Comparison of ENCODE assay signal across 9 cellular contexts in genomic region chr16:84970447-84971127, GRCh38. TPM values are rescaled to one million over a fixed set of nuclear protein-coding genes. Genes with fewer than 3 reads are reported as not detected.
DNase-seq lines count a peak whose midpoint lies in the region; ATAC-seq, FAIRE-seq and TF ChIP-seq lines count a peak whose summit lies in the region.
"Had no signal": no experiment of that assay in that cellular context is flagged by ENCODE, and none has a peak within 500 bp of the region (broad histone marks: within the 10 kb centered on the region; RNA-seq: fewer than 3 reads in every experiment).

No MANE protein-coding gene starts in this region.

- H2AFZ ChIP-seq in endothelial cell of umbilical vein (ENCODE audit: low read depth, low read length), result no peak overlapping the region

- TF ChIP-seq CTCF in endothelial cell of umbilical vein (IDR thresholded peaks at IDR 0.05; ENCODE audit: extremely low read depth in 1 of 2, insufficient read depth in 1 of 2, low read depth in 1 of 2, low read length in 2 of 2), result peak; percentile 86 to 90

- H4K20me1 ChIP-seq in endothelial cell of umbilical vein (replicated peaks; ENCODE audit: control insufficient read depth, extremely low read depth, insufficient read depth, low read length), result no peaks in the 10 kb centered on the region

- TF ChIP-seq POLR2A in endothelial cell of umbilical vein (IDR thresholded peaks at IDR 0.05; ENCODE audit: low read depth, low read length), result no peak

- H3K4me1 ChIP-seq in endothelial cell of umbilical vein (ENCODE audit: control insufficient read depth, extremely low read depth, insufficient read depth, low read length), result no peaks in the 10 kb centered on the region

- no peaks in the 10 kb centered on the region for H3K27me3 ChIP-seq in endothelial cell of umbilical vein (ENCODE audit: control insufficient read depth in 2 of 2, insufficient read depth in 2 of 2, low read length in 2 of 2)

- intact Hi-C loops in endothelial cell of umbilical vein (cut with micrococcal nuclease), result loop anchor here (1.0 kb wide), 3 partner anchors 45 to 348 kb away; no protein-coding TSS in a partner anchor

- peaks cover 2 to 5% of the 10 kb centered on the region in 2 experiments for H3K36me3 ChIP-seq in endothelial cell of umbilical vein (ENCODE audit: control insufficient read depth in 2 of 2, extremely low read depth in 1 of 2, insufficient read depth in 2 of 2, low read length in 2 of 2)

- H3K27ac ChIP-seq in endothelial cell of umbilical vein (ENCODE audit: insufficient read depth, low read depth, low read length), result no peak overlapping the region

- no peak overlapping the region for H3K4me3 ChIP-seq in endothelial cell of umbilical vein (replicated peaks in 1 of 3; ENCODE audit: insufficient read depth in 1 of 3, low read depth in 1 of 3, low read length in 3 of 3)

- BruUV-seq in endothelial cell of umbilical vein (replicated peaks; lab: Mats Ljungman, UMichigan), result no TSS peak

- CTCF ChIA-PET in endothelial cell of umbilical vein (lab: Charles Lee), result interaction anchor here (0.6 to 10.0 kb wide), 65 partner anchors 8 to 475 kb away, joined by 3 to 361 read pairs (median 7); partner anchors contain the start of genes CRISPLD2, KIAA0513, KLHL36 and ZDHHC7

- DNase-seq in GM03348 (ENCODE audit: low spot score) (peak; percentile 84), NOMO-1 treated with DMSO at 0.1 percent for 48 hours (lab: John Stamatoyannopoulos, UW; ENCODE audit: unreplicated experiment) (peak; percentile 49), endothelial cell of umbilical vein (ENCODE audit: low read depth, low spot score) (peak; percentile 70), midbrain (lab: John Stamatoyannopoulos, UW) (peak; percentile 78)
- DNase-seq in activated CD8-positive, alpha-beta memory T cell treated with anti-CD3 and anti-CD28 coated beads, Interleukin-2, amount 50 U/mL, for 1 hour (ENCODE audit: extremely low read depth), result peak; percentile 38
- DNase-seq in stimulated activated CD8-positive, alpha-beta memory T cell treated with anti-CD3 and anti-CD28 coated beads, Interleukin-4, amount 100 ng/mL, for 24 hours (ENCODE audit: low read depth), result peak; percentile 66

- ATAC-seq in HG03442 (IDR thresholded peaks at IDR 0.05; ENCODE audit: unreplicated experiment), result peak; percentile 60
- ATAC-seq in HG03135 (IDR thresholded peaks at IDR 0.05; ENCODE audit: unreplicated experiment), result no peak

- H3K79me2 ChIP-seq in endothelial cell of umbilical vein (ENCODE audit: control insufficient read depth, insufficient read depth, low read length), result no peaks in the 10 kb centered on the region

- no peak overlapping the region for H3K9ac ChIP-seq in endothelial cell of umbilical vein (replicated peaks; ENCODE audit: extremely low read depth, insufficient read depth, low read length)

- POLR2A ChIA-PET in endothelial cell of umbilical vein (lab: Charles Lee), result no interaction called here

- FAIRE-seq in endothelial cell of umbilical vein (lab: Jason Lieb, UNC), result peak; percentile 89
- FAIRE-seq: colon had no signal

- no peak overlapping the region for H3K4me2 ChIP-seq in endothelial cell of umbilical vein (ENCODE audit: insufficient read depth, low read length)

- H3K9me3 ChIP-seq in endothelial cell of umbilical vein (replicated peaks; ENCODE audit: control insufficient read depth, insufficient read depth, low read length), result no peaks in the 10 kb centered on the region

- H3K9me1 ChIP-seq in endothelial cell of umbilical vein (replicated peaks; ENCODE audit: control insufficient read depth, extremely low read depth, insufficient read depth, low read length), result no peaks in the 10 kb centered on the region

- dilution Hi-C loops in endothelial cell of umbilical vein (cut with MboI; ENCODE audit: extremely low pct_ligation_motif_present, low sequenced_read_pairs), result loop anchor here (25.0 kb wide), 1 partner anchor 208 kb away; no protein-coding TSS in a partner anchor

TF ChIP-seq in endothelial cell of umbilical vein, 7 proteins besides CTCF, POLR2A, EP300 and RAD21:
- TF ChIP-seq GATA2 (IDR thresholded peaks at IDR 0.05; ENCODE audit: insufficient read depth, insufficient read length, low read depth, low read length) (no peak), EZH2 (IDR thresholded peaks at IDR 0.05; ENCODE audit: borderline replicate concordance, low read depth, low read length, severe bottlenecking) (no peak), JUN (IDR thresholded peaks at IDR 0.05; ENCODE audit: borderline replicate concordance, insufficient read depth, insufficient read length, low read depth) (no peak), FOS (IDR thresholded peaks at IDR 0.05; ENCODE audit: borderline replicate concordance, insufficient read depth, low read length) (no peak), MYC (IDR thresholded peaks at IDR 0.05; ENCODE audit: low read depth, low read length) (no peak), POLR2AphosphoS5 (IDR thresholded peaks at IDR 0.05; ENCODE audit: insufficient read depth, low read depth, low read length) (no peak)
- TF ChIP-seq, protein P1, sequence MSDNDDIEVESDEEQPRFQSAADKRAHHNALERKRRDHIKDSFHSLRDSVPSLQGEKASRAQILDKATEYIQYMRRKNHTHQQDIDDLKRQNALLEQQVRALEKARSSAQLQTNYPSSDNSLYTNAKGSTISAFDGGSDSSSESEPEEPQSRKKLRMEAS (IDR thresholded peaks at IDR 0.05; ENCODE audit: insufficient read depth, insufficient read length), result no peak
TF ChIP-seq in endothelial cell of umbilical vein: peak in this region for 0.

RNA-seq across cellular contexts. Expression of gene ZDHHC7, which starts 40.7 kb away (rescaled TPM):
- 40.4 and 44.1 TPM in 2 replicates for total RNA-seq in endothelial cell of umbilical vein
- 46.2 and 76.3 TPM in 2 replicates for polyA plus RNA-seq in endothelial cell of umbilical vein
- polyA plus RNA-seq in endothelial cell of umbilical vein (2011; cell fraction: cytosol; rRNA removed), result 49.9 and 51.5 TPM in 2 replicates
- polyA plus RNA-seq in endothelial cell of umbilical vein (2011; cell fraction: nucleus; rRNA removed), result 40.3 and 50.6 TPM in 2 replicates
- 50.8 and 52.5 TPM in 2 replicates for polyA plus RNA-seq in endothelial cell of umbilical vein (2012)
- 63.1 and 67.8 TPM in 2 replicates for polyA minus RNA-seq in endothelial cell of umbilical vein
- 10.7 TPM for polyA minus RNA-seq in endothelial cell of umbilical vein (2011; cell fraction: cytosol; rRNA and poly(A)+ RNA removed)
- polyA minus RNA-seq in endothelial cell of umbilical vein (2011; cell fraction: nucleus; rRNA and poly(A)+ RNA removed), result 26.5 and 33.4 TPM in 2 replicates

RNA-seq across cellular contexts. Expression of gene KIAA0513, which starts 57.0 kb away (rescaled TPM):
- total RNA-seq in endothelial cell of umbilical vein, result 3.6 and 4.3 TPM in 2 replicates
- polyA plus RNA-seq in endothelial cell of umbilical vein, result 1.8 and 2.2 TPM in 2 replicates
- 2.9 and 3.0 TPM in 2 replicates for polyA plus RNA-seq in endothelial cell of umbilical vein (2011; cell fraction: cytosol; rRNA removed)
- polyA plus RNA-seq in endothelial cell of umbilical vein (2011; cell fraction: nucleus; rRNA removed), result 2.4 and 3.5 TPM in 2 replicates
- 4.5 and 5.0 TPM in 2 replicates for polyA plus RNA-seq in endothelial cell of umbilical vein (2012)
- polyA minus RNA-seq in endothelial cell of umbilical vein, result 2.0 and 4.6 TPM in 2 replicates
- 1.2 TPM for polyA minus RNA-seq in endothelial cell of umbilical vein (2011; cell fraction: cytosol; rRNA and poly(A)+ RNA removed)
- polyA minus RNA-seq in endothelial cell of umbilical vein (2011; cell fraction: nucleus; rRNA and poly(A)+ RNA removed), result 1.8 and 3.3 TPM in 2 replicates
